10 cellular contexts compared by ENCODE assay signal in genomic region chr1:176696109-176696508, GRCh38.
DNase-seq lines count a peak whose midpoint lies in the region; ATAC-seq and TF ChIP-seq lines count a peak whose summit lies in the region.
"Had no signal": no experiment of that assay in that cellular context is flagged by ENCODE, and none has a peak within 500 bp of the region (broad histone marks: within the 10 kb centered on the region; RNA-seq: fewer than 3 reads in every experiment).

No MANE protein-coding gene starts in this region.

- no peak overlapping the region for H3K27ac Mint-ChIP-seq in H9

- no peak overlapping the region for H3K14ac ChIP-seq in H9 (ENCODE audit: insufficient read depth, low read length)

- no peak overlapping the region for H3T11ph ChIP-seq in H9 (ENCODE audit: low read length)

- no peak overlapping the region for H3K4me3 ChIP-seq in psoas muscle
- H3K4me3 ChIP-seq in smooth muscle cell = no peak overlapping the region

- no peak overlapping the region for H3K56ac ChIP-seq in H9 (ENCODE audit: insufficient read length, low read depth, low read length)

- H3K36me3 ChIP-seq in psoas muscle (ENCODE audit: insufficient read depth in 1 of 2, low read depth in 1 of 2) = no peaks in the 10 kb centered on the region
- H3K36me3 ChIP-seq in smooth muscle cell (ENCODE audit: low read depth) = no peaks in the 10 kb centered on the region

- no peak overlapping the region for H4K8ac ChIP-seq in H9 (replicated peaks; ENCODE audit: insufficient read length, low read depth, low read length)

- TF ChIP-seq CTCF in H9 (conservative IDR thresholded peaks at IDR 0.05) (no peak), psoas muscle (IDR thresholded peaks at IDR 0.05) (no peak), smooth muscle cell (IDR thresholded peaks at IDR 0.05; ENCODE audit: borderline replicate concordance, insufficient read depth, poor library complexity, severe bottlenecking) (no peak)

- H2AFZ ChIP-seq in H9 (ENCODE audit: low read length) (no peak overlapping the region), smooth muscle cell (ENCODE audit: low read depth) (no peak overlapping the region)

- H3K18ac ChIP-seq in H9 (ENCODE audit: insufficient read length, low read depth, low read length) = no peak overlapping the region

- H3K9me3 ChIP-seq in H9 (ENCODE audit: control insufficient read depth, low read depth, low read length) = no peaks in the 10 kb centered on the region
- no peaks in the 10 kb centered on the region for H3K9me3 ChIP-seq in psoas muscle
- H3K9me3 ChIP-seq in smooth muscle cell (replicated peaks; ENCODE audit: low read depth) = no peaks in the 10 kb centered on the region

- H4K91ac ChIP-seq in H9 (ENCODE audit: insufficient read length, low read depth, low read length) = no peak overlapping the region

- no peak overlapping the region for H3K23ac ChIP-seq in H9 (ENCODE audit: insufficient read length, low read depth, low read length)

- intact Hi-C loops in psoas muscle (cut with DNase I) = no loop called here

- H3K4me2 ChIP-seq in H9 (ENCODE audit: insufficient read depth, insufficient read length, low read length) = no peak overlapping the region
- no peak overlapping the region for H3K4me2 ChIP-seq in smooth muscle cell

- no peak overlapping the region for H2BK20ac ChIP-seq in H9 (ENCODE audit: low read depth, low read length, poor library complexity, severe bottlenecking)

- H3K4me3 Mint-ChIP-seq in H9 = no peak overlapping the region; a peak in 1 of 5 replicates

- peaks cover 3% of the 10 kb centered on the region; the same call in 1 of the 2 replicates for H3K4me1 ChIP-seq in H9 (ENCODE audit: insufficient read depth, low read length)
- peaks cover 49% of the 10 kb centered on the region for H3K4me1 ChIP-seq in psoas muscle
- H3K4me1 ChIP-seq in smooth muscle cell (ENCODE audit: low read depth) = no peaks in the 10 kb centered on the region

- H3K27me3 ChIP-seq in H9 (ENCODE audit: insufficient read depth, low read length) (no peaks in the 10 kb centered on the region), psoas muscle (ENCODE audit: insufficient read depth in 3 of 3, low read length in 2 of 3) (no peaks in the 10 kb centered on the region), smooth muscle cell (ENCODE audit: low read depth) (peaks cover 12% of the 10 kb centered on the region)

- H3K9ac ChIP-seq in H9 (ENCODE audit: extremely low read depth, insufficient read length, low read length) (no peak overlapping the region), smooth muscle cell (ENCODE audit: low read depth) (no peak overlapping the region)

- no peaks in the 10 kb centered on the region for H3K79me1 ChIP-seq in H9 (ENCODE audit: insufficient read depth, low read depth, low read length, poor library complexity, severe bottlenecking)

- no peak overlapping the region for H2AK5ac ChIP-seq in H9 (ENCODE audit: insufficient read length, low read length)

- H3F3A ChIP-seq in smooth muscle cell (ENCODE audit: low read depth) = no peaks in the 10 kb centered on the region

- DNase-seq in H9 (peak; percentile 64), NCI-H526 (lab: John Stamatoyannopoulos, UW) (peak; percentile 99), epithelial cell of prostate (ENCODE audit: low read depth, low spot score) (peak; percentile 98), psoas muscle (peak; percentile 44 to 66), GOT3 (lab: John Stamatoyannopoulos, UW) (no peak), smooth muscle cell (lab: John Stamatoyannopoulos, UW; ENCODE audit: unreplicated experiment) (no peak)
- DNase-seq in activated T-cell treated with anti-CD3 and anti-CD28 coated beads, Interleukin-2, amount 50 U/mL, for 1 hour = no peak
- DNase-seq: GDM1, NCI-H1930 had no signal

- H3K4me1 Mint-ChIP-seq in H9 = peaks cover 20 to 22% of the 10 kb centered on the region in 2 experiments

- no peak overlapping the region for H2BK120ac ChIP-seq in H9 (ENCODE audit: low read depth, low read length, poor library complexity, severe bottlenecking)

- H3K79me2 ChIP-seq in H9 (ENCODE audit: insufficient read depth, low read length) (no peaks in the 10 kb centered on the region), smooth muscle cell (ENCODE audit: low read depth) (no peaks in the 10 kb centered on the region)

- ATAC-seq in psoas muscle (peak; percentile 81 to 89 (median 86)), GM19035 (IDR thresholded peaks at IDR 0.05; ENCODE audit: unreplicated experiment) (no peak)

- no peak overlapping the region for H2BK12ac ChIP-seq in H9 (ENCODE audit: insufficient read length, low read depth, low read length)

- H4K5ac ChIP-seq in H9 (ENCODE audit: insufficient read length, low read depth, low read length) = no peak overlapping the region

- H2BK5ac ChIP-seq in H9 (ENCODE audit: insufficient read length, low read length) = no peak overlapping the region

- H3K4ac ChIP-seq in H9 (ENCODE audit: low read depth, low read length) = no peak overlapping the region

- no peaks in the 10 kb centered on the region for H3K23me2 ChIP-seq in H9 (ENCODE audit: insufficient read length, low read depth, low read length, poor library complexity, severe bottlenecking)

- no peaks in the 10 kb centered on the region; a peak in 1 of 7 replicates for H3K36me3 Mint-ChIP-seq in H9 (ENCODE audit: insufficient read depth in 1 of 3, low read depth in 3 of 3)

- no peaks in the 10 kb centered on the region for H3K27me3 Mint-ChIP-seq in H9 (ENCODE audit: low read depth)

- H3K9me3 Mint-ChIP-seq in H9 = no peaks in the 10 kb centered on the region

- no peak overlapping the region for H3K27ac ChIP-seq in H9 (ENCODE audit: insufficient read length, low read depth, low read length)
- peak overlapping the region; percentile 31 for H3K27ac ChIP-seq in epithelial cell of prostate
- H3K27ac ChIP-seq in psoas muscle = peak overlapping the region; percentile 70
- no peak overlapping the region for H3K27ac ChIP-seq in smooth muscle cell (ENCODE audit: low read depth)

- H4K20me1 ChIP-seq in H9 (ENCODE audit: control insufficient read depth, insufficient read depth, insufficient read length) (no peaks in the 10 kb centered on the region), smooth muscle cell (ENCODE audit: low read depth) (no peaks in the 10 kb centered on the region)

- no CpG with 5 or more reads among the region's 5 CpGs for WGBS in H9 (ENCODE audit: extremely low coverage, insufficient read length, low lambda C conversion rate)
- WGBS in psoas muscle, 3 donors = 14 to 20% (median 17%) methylated on average over 5 of the region's 5 CpGs
- 45% methylated on average over 5 of the region's 5 CpGs for WGBS in smooth muscle cell (ENCODE audit: low lambda C conversion rate)

- H2BK15ac ChIP-seq in H9 (ENCODE audit: low read depth, low read length) = no peak overlapping the region

Comparison
In these comparisons a context has a peak if more than half of its experiments do, and no peak if none do; other contexts are left out.
1. DNase-seq: peak in H9 (single experiment), NCI-H526 (2 of 2), epithelial cell of prostate (single experiment) and psoas muscle (2 of 2); none in activated T-cell treated with anti-CD3 and anti-CD28 coated beads, Interleukin-2, amount 50 U/mL, for 1 hour (single experiment), GOT3 (single experiment) and smooth muscle cell (single experiment).
2. H3K27ac ChIP-seq: peak in epithelial cell of prostate (single experiment) and psoas muscle (single experiment); none in H9 (single experiment) and smooth muscle cell (single experiment).